In genomic region chr2:221420245-221420644, GRCh38 we compare ENCODE assay signal across 1 cellular context.
TF ChIP-seq lines count a peak whose summit lies in the region.

No MANE protein-coding gene starts in this region.

TF ChIP-seq in K562, 482 proteins besides CTCF, POLR2A, EP300 and RAD21 (continued from another document):
- TF ChIP-seq ZNF407 (IDR thresholded peaks at IDR 0.05; ENCODE audit: low read depth) (no peak), TEAD1 (CRISPR knock-in tag; IDR thresholded peaks at IDR 0.05) (no peak), CCAR2 (IDR thresholded peaks at IDR 0.05; ENCODE audit: low read depth, low read length) (no peak), BRCA1 (IDR thresholded peaks at IDR 0.05) (no peak), BRCA1 (CRISPR knock-in tag; IDR thresholded peaks at IDR 0.05) (no peak), L3MBTL2 (IDR thresholded peaks at IDR 0.05) (no peak)
